In the genomic region with DNA sequence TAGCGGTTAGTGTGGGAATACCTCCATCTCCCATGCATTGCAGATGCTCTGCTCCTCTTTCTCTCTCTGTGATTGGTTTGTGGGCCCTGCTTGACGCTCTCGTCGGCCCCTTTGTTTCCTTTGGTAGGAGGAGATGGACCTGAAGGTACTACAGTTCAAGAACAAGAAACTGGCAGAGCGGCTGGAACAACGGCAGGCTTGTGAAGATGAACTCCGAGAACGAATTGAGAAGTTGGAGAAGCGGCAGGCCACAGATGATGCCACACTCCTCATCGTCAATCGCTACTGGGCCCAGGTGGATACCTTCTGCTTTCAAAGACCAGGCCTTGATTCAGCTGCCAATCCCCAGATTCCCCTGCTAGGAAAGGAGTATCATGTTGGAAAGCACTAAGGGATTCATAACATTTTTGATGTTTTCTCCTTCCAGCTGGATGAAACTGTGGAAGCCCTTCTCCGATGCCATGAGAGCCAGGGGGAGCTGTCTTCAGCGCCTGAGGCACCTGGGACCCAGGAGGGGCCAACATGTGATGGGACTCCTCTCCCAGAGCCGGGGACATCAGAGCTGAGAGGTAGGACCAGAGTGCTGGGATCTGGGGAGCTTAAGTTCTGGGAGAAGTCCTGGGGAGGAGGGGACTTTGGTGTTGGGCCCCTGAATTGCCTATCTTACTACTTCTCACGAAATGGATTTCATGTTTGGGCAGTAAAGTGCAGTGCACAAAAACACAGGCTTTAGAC, we compare ENCODE assay signal across 1 cellular context.
TF ChIP-seq lines count a peak whose summit lies in the region.

No MANE protein-coding gene starts in this region.

TF ChIP-seq in K562, 482 proteins besides CTCF, POLR2A, EP300 and RAD21:
- TF ChIP-seq THRA (IDR thresholded peaks at IDR 0.05) (no peak), ZNF143 (CRISPR knock-in tag; IDR thresholded peaks at IDR 0.05) (0 out of 2 replicates have a peak, but pooled peaks have one; percentile 33)
- TF ChIP-seq, protein P1, sequence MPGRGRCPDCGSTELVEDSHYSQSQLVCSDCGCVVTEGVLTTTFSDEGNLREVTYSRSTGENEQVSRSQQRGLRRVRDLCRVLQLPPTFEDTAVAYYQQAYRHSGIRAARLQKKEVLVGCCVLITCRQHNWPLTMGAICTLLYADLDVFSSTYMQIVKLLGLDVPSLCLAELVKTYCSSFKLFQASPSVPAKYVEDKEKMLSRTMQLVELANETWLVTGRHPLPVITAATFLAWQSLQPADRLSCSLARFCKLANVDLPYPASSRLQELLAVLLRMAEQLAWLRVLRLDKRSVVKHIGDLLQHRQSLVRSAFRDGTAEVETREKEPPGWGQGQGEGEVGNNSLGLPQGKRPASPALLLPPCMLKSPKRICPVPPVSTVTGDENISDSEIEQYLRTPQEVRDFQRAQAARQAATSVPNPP (IDR thresholded peaks at IDR 0.05; ENCODE audit: borderline replicate concordance, insufficient read depth, insufficient read length) = no peak
